In the genomic region with DNA sequence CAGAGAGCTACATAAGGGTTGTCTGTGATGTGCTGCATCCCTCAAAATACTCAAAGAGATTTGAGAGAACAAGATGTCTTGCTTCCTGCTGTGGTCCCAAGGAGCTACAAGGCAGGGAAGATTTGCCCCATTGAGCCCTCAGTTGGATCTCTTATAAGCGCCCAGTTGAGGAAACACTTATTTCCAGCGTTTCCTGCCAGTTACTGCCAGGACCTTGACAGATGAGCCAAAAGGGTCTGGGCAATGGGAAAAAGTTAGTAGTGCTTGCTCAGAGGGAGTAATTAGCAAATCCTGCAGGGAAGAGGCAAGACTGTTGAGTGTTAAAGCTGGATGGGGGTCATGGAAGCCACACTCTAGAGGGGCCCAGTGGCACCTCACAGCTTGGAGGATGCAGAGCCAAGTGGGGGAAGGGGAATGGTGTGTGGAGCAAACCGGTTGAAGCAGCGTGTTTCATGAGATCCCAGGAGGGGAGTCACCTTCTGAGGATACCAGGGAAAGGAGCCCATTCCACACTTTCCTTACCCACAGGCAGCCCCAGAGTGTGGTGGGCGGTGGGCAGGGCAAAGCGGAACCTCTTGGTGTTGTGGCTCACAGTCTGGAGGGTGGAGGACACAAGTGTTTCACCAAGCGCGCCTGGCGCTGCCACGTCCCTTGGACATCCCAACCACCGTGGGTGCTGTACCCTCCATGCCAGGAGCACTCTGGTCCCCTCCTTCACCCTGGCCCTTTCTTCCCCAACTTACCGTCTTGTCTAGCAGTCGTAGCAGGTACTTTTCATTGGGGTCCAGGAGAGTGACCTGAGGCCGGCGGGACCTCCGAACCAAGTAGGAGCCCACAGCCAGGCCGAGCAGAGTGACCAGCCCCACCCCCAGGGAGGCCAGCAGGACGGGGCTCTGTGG, we compare ENCODE assay signal across 8 cellular contexts. TPM values are rescaled to one million over a fixed set of nuclear protein-coding genes. Genes with fewer than 3 reads are reported as not detected.
A peak's percentile ranks its signal among the peaks of the same experiment; 100 is the strongest.
DNase-seq lines count a peak whose midpoint lies in the region; ATAC-seq and TF ChIP-seq lines count a peak whose summit lies in the region.

No MANE protein-coding gene starts in this region.

- H4K20me1 ChIP-seq in OCI-LY3 (ENCODE audit: insufficient read depth, low read length), result no peaks in the 10 kb centered on the region

- H3K27me3 Mint-ChIP-seq in Calu3 (ENCODE audit: unreplicated experiment), result peaks cover 3% of the 10 kb centered on the region
- no peaks in the 10 kb centered on the region for H3K27me3 Mint-ChIP-seq in natural killer cell treated with Interleukin-12 subunit alpha and Interleukin-12 subunit beta and Interleukin-15 and Interleukin-18, amount 100 ng/mL, for 72 hours

- peak overlapping the region; percentile 98 for H3K4me2 ChIP-seq in OCI-LY3 (ENCODE audit: low read length)

- no peaks in the 10 kb centered on the region for H3K9me3 ChIP-seq in OCI-LY3 (ENCODE audit: insufficient read depth, low read length)
- H3K9me3 ChIP-seq in endocrine pancreas (ENCODE audit: control insufficient read depth, low read length), result no peaks in the 10 kb centered on the region

- CTCF ChIA-PET in Calu3 (lab: Charles Lee), result interaction anchor here (0.6 to 0.7 kb wide), 3 partner anchors 12 to 207 kb away, joined by 3 to 6 read pairs (median 3); no protein-coding TSS in a partner anchor

- peak overlapping the region; percentile 55 for H3K27ac Mint-ChIP-seq in Calu3 (ENCODE audit: unreplicated experiment)
- peak overlapping the region; percentile 32 to 80 for H3K27ac Mint-ChIP-seq in natural killer cell treated with Interleukin-12 subunit alpha and Interleukin-12 subunit beta and Interleukin-15 and Interleukin-18, amount 100 ng/mL, for 72 hours

- TF ChIP-seq CTCF in Calu3 (IDR thresholded peaks at IDR 0.05; ENCODE audit: unreplicated experiment), result no peak
- TF ChIP-seq CTCF in OCI-LY3 (IDR thresholded peaks at IDR 0.05; ENCODE audit: low read depth, low read length), result no peak

- peak overlapping the region; percentile 79 for H3K4me3 Mint-ChIP-seq in Calu3 (ENCODE audit: low read depth, unreplicated experiment)
- peak overlapping the region; percentile 89 for H3K4me3 Mint-ChIP-seq in natural killer cell treated with Interleukin-12 subunit alpha and Interleukin-12 subunit beta and Interleukin-15 and Interleukin-18, amount 100 ng/mL, for 72 hours

- H3K4me1 ChIP-seq in OCI-LY3 (ENCODE audit: low read length) (peaks cover 25% of the 10 kb centered on the region), endocrine pancreas (ENCODE audit: control insufficient read depth, insufficient read depth, low read length) (no peaks in the 10 kb centered on the region)

- H3K9ac ChIP-seq in OCI-LY3 (ENCODE audit: low read length) (peak overlapping the region; percentile 89), endocrine pancreas (ENCODE audit: control insufficient read depth, insufficient read depth, low read length) (peak overlapping the region; percentile 86)

- no peaks in the 10 kb centered on the region for H3K36me3 ChIP-seq in OCI-LY3 (replicated peaks; ENCODE audit: low read depth, low read length)
- no peaks in the 10 kb centered on the region for H3K36me3 ChIP-seq in endocrine pancreas (ENCODE audit: control insufficient read depth, insufficient read depth, low read length)

- H3K9me3 Mint-ChIP-seq in Calu3 (ENCODE audit: low read depth, unreplicated experiment), result no peaks in the 10 kb centered on the region
- H3K9me3 Mint-ChIP-seq in natural killer cell treated with Interleukin-12 subunit alpha and Interleukin-12 subunit beta and Interleukin-15 and Interleukin-18, amount 100 ng/mL, for 72 hours, result no peaks in the 10 kb centered on the region

- BruUV-seq in Calu3 (replicated peaks; lab: Mats Ljungman, UMichigan), result TSS peak; percentile 43

- H3K79me2 ChIP-seq in OCI-LY3 (ENCODE audit: low read length), result no peaks in the 10 kb centered on the region

- H3K36me3 Mint-ChIP-seq in Calu3 (ENCODE audit: insufficient read depth, unreplicated experiment), result peaks cover 21% of the 10 kb centered on the region
- no peaks in the 10 kb centered on the region for H3K36me3 Mint-ChIP-seq in natural killer cell treated with Interleukin-12 subunit alpha and Interleukin-12 subunit beta and Interleukin-15 and Interleukin-18, amount 100 ng/mL, for 72 hours

- no peaks in the 10 kb centered on the region for H3K27me3 ChIP-seq in OCI-LY3 (ENCODE audit: low read depth, low read length)
- H3K27me3 ChIP-seq in endocrine pancreas (ENCODE audit: control insufficient read depth, insufficient read depth, low read length), result no peaks in the 10 kb centered on the region

- DNase-seq in Calu3 (no peak), GDM1 (lab: John Stamatoyannopoulos, UW) (no peak), RPMI8226 (no peak), OCI-M1 (lab: John Stamatoyannopoulos, UW) (no peak)
- DNase-seq in natural killer cell treated with Interleukin-12 subunit alpha and Interleukin-12 subunit beta and Interleukin-15 and Interleukin-18, amount 100 ng/mL, for 72 hours (ENCODE audit: low spot score), result peak; percentile 63
- DNase-seq in stimulated activated CD4-positive, alpha-beta T cell treated with anti-CD3 and anti-CD28 coated beads, Interleukin-4, amount 100 ng/mL, for 1 hour, result no peak

- peak overlapping the region; percentile 100 for H3K4me3 ChIP-seq in OCI-LY3 (ENCODE audit: low read length)
- no peak overlapping the region for H3K4me3 ChIP-seq in endocrine pancreas (ENCODE audit: control insufficient read depth, insufficient read depth, low read length)

- no peak overlapping the region for H3K27ac ChIP-seq in OCI-LY3 (ENCODE audit: low read length)

- peak overlapping the region; percentile 96 for H2AFZ ChIP-seq in OCI-LY3 (ENCODE audit: low read depth, low read length)

- no peak for ATAC-seq in natural killer cell treated with Interleukin-12 subunit alpha and Interleukin-12 subunit beta and Interleukin-15 and Interleukin-18, amount 100 ng/mL, for 72 hours

- peaks cover 14% of the 10 kb centered on the region for H3K4me1 Mint-ChIP-seq in Calu3 (ENCODE audit: low read depth, unreplicated experiment)
- peaks cover 17 to 25% of the 10 kb centered on the region in 2 donors for H3K4me1 Mint-ChIP-seq in natural killer cell treated with Interleukin-12 subunit alpha and Interleukin-12 subunit beta and Interleukin-15 and Interleukin-18, amount 100 ng/mL, for 72 hours (ENCODE audit: low read depth in 2 of 2)

- intact Hi-C loops in Calu3 (cut with micrococcal nuclease; ENCODE audit: unreplicated experiment), result no loop called here

RNA-seq across cellular contexts. Expression of a gene that starts 0.8 kb away (rescaled TPM):
- total RNA-seq in Calu3 (2022), result 57.1 and 65.4 TPM in 2 replicates
- total RNA-seq in natural killer cell treated with Interleukin-12 subunit alpha and Interleukin-12 subunit beta and Interleukin-15 and Interleukin-18, amount 100 ng/mL, for 72 hours, result 10 to 100 TPM; 26.3 to 35.6 TPM

RNA-seq across cellular contexts. Expression of a gene that starts 8.1 kb away (rescaled TPM):
- total RNA-seq in Calu3 (2022), result 102 and 104 TPM in 2 replicates
- total RNA-seq in natural killer cell treated with Interleukin-12 subunit alpha and Interleukin-12 subunit beta and Interleukin-15 and Interleukin-18, amount 100 ng/mL, for 72 hours, result 10 to 100 TPM; 83.3 to 92.5 TPM

RNA-seq across cellular contexts. Expression of a gene that starts 39.2 kb away (rescaled TPM):
- total RNA-seq in Calu3 (2022), result 35.4 and 36.7 TPM in 2 replicates
- total RNA-seq in natural killer cell treated with Interleukin-12 subunit alpha and Interleukin-12 subunit beta and Interleukin-15 and Interleukin-18, amount 100 ng/mL, for 72 hours, result 10 to 100 TPM; 25.1 to 43.1 TPM

RNA-seq across cellular contexts. Expression of a gene that starts 40.9 kb away (rescaled TPM):
- 77.7 and 84.4 TPM in 2 replicates for total RNA-seq in Calu3 (2022)
- total RNA-seq in natural killer cell treated with Interleukin-12 subunit alpha and Interleukin-12 subunit beta and Interleukin-15 and Interleukin-18, amount 100 ng/mL, for 72 hours, result 10 to 100 TPM; 65.1 to 93.0 TPM
